In genomic region chr1:23013657-23014056, GRCh38 we compare ENCODE assay signal across 10 cellular contexts. TPM values are rescaled to one million over a fixed set of nuclear protein-coding genes. Genes with fewer than 3 reads are reported as not detected.
DNase-seq lines count a peak whose midpoint lies in the region; ATAC-seq, FAIRE-seq and TF ChIP-seq lines count a peak whose summit lies in the region.
"Had no signal": no experiment of that assay in that cellular context is flagged by ENCODE, and none has a peak within 500 bp of the region (broad histone marks: within the 10 kb centered on the region; RNA-seq: fewer than 3 reads in every experiment).

No MANE protein-coding gene starts in this region.

- H3K4me1 Mint-ChIP-seq in nephron, result no peaks in the 10 kb centered on the region
- H3K4me1 Mint-ChIP-seq in natural killer cell treated with Interleukin-12 subunit alpha and Interleukin-12 subunit beta and Interleukin-15 and Interleukin-18, amount 100 ng/mL, for 72 hours (ENCODE audit: low read depth in 2 of 2), result peaks cover 6 to 7% of the 10 kb centered on the region in 2 donors
- peaks cover 6% of the 10 kb centered on the region for H3K4me1 Mint-ChIP-seq in activated CD4-positive, alpha-beta memory T cell treated with anti-CD3 and anti-CD28 coated beads, Interleukin-2, amount 10 ng/mL, durations not matched to agents 7 days and 5 days

- ATAC-seq in natural killer cell treated with Interleukin-12 subunit alpha and Interleukin-12 subunit beta and Interleukin-15 and Interleukin-18, amount 100 ng/mL, for 72 hours, result no peak
- ATAC-seq in HG03520 (IDR thresholded peaks at IDR 0.05; ENCODE audit: unreplicated experiment), result no peak

- POLR2A ChIA-PET in activated CD4-positive, alpha-beta memory T cell treated with anti-CD3 and anti-CD28 coated beads, Interleukin-2, amount 10 ng/mL, durations not matched to agents 7 days and 5 days (lab: Charles Lee), result no interaction called here

- H3K9me3 Mint-ChIP-seq in nephron, result no peaks in the 10 kb centered on the region
- H3K9me3 Mint-ChIP-seq in natural killer cell treated with Interleukin-12 subunit alpha and Interleukin-12 subunit beta and Interleukin-15 and Interleukin-18, amount 100 ng/mL, for 72 hours, result no peaks in the 10 kb centered on the region
- H3K9me3 Mint-ChIP-seq in activated CD4-positive, alpha-beta memory T cell treated with anti-CD3 and anti-CD28 coated beads, Interleukin-2, amount 10 ng/mL, durations not matched to agents 7 days and 5 days, result no peaks in the 10 kb centered on the region

- no peak for TF ChIP-seq POLR2A in H54 (IDR thresholded peaks at IDR 0.05; ENCODE audit: low read depth, low read length)

- FAIRE-seq in H54 (lab: Jason Lieb, UNC), result no peak
- FAIRE-seq: TTC549 had no signal

- H3K27me3 Mint-ChIP-seq in nephron (ENCODE audit: low read depth), result peaks cover 4% of the 10 kb centered on the region
- H3K27me3 Mint-ChIP-seq in natural killer cell treated with Interleukin-12 subunit alpha and Interleukin-12 subunit beta and Interleukin-15 and Interleukin-18, amount 100 ng/mL, for 72 hours, result peaks cover 0 to 2% of the 10 kb centered on the region in 2 donors
- peaks cover 2% of the 10 kb centered on the region for H3K27me3 Mint-ChIP-seq in activated CD4-positive, alpha-beta memory T cell treated with anti-CD3 and anti-CD28 coated beads, Interleukin-2, amount 10 ng/mL, durations not matched to agents 7 days and 5 days

- H3K27ac Mint-ChIP-seq in nephron, result peak overlapping the region; percentile 4 to 37 (median 34)
- no peak overlapping the region for H3K27ac Mint-ChIP-seq in natural killer cell treated with Interleukin-12 subunit alpha and Interleukin-12 subunit beta and Interleukin-15 and Interleukin-18, amount 100 ng/mL, for 72 hours
- no peak overlapping the region for H3K27ac Mint-ChIP-seq in activated CD4-positive, alpha-beta memory T cell treated with anti-CD3 and anti-CD28 coated beads, Interleukin-2, amount 10 ng/mL, durations not matched to agents 7 days and 5 days

- no peak for TF ChIP-seq CTCF in nephron (IDR thresholded peaks at IDR 0.05; ENCODE audit: unreplicated experiment in 3 of 3)

- H3K4me3 Mint-ChIP-seq in nephron, result no peak overlapping the region
- H3K4me3 Mint-ChIP-seq in natural killer cell treated with Interleukin-12 subunit alpha and Interleukin-12 subunit beta and Interleukin-15 and Interleukin-18, amount 100 ng/mL, for 72 hours, result no peak overlapping the region
- H3K4me3 Mint-ChIP-seq in activated CD4-positive, alpha-beta memory T cell treated with anti-CD3 and anti-CD28 coated beads, Interleukin-2, amount 10 ng/mL, durations not matched to agents 7 days and 5 days, result no peak overlapping the region

- H3K36me3 Mint-ChIP-seq in nephron (ENCODE audit: low read depth), result no peaks in the 10 kb centered on the region
- no peaks in the 10 kb centered on the region for H3K36me3 Mint-ChIP-seq in natural killer cell treated with Interleukin-12 subunit alpha and Interleukin-12 subunit beta and Interleukin-15 and Interleukin-18, amount 100 ng/mL, for 72 hours
- no peaks in the 10 kb centered on the region for H3K36me3 Mint-ChIP-seq in activated CD4-positive, alpha-beta memory T cell treated with anti-CD3 and anti-CD28 coated beads, Interleukin-2, amount 10 ng/mL, durations not matched to agents 7 days and 5 days (ENCODE audit: low read depth)

- CTCF ChIA-PET in activated CD4-positive, alpha-beta memory T cell treated with anti-CD3 and anti-CD28 coated beads, Interleukin-2, amount 10 ng/mL, durations not matched to agents 7 days and 5 days (lab: Charles Lee), result no interaction called here

- DNase-seq in H54 (ENCODE audit: insufficient read length, low spot score) (peak; percentile 9), NCI-H2107 treated with DMSO at 0.1 percent for 48 hours (lab: John Stamatoyannopoulos, UW; ENCODE audit: unreplicated experiment) (peak; percentile 88), SK-N-DZ (ENCODE audit: low spot score) (peak; percentile 20), NCI-H1694 (lab: John Stamatoyannopoulos, UW) (no peak)
- no peak for DNase-seq in natural killer cell treated with Interleukin-12 subunit alpha and Interleukin-12 subunit beta and Interleukin-15 and Interleukin-18, amount 100 ng/mL, for 72 hours (ENCODE audit: low spot score)
- DNase-seq in activated CD4-positive, alpha-beta memory T cell treated with anti-CD3 and anti-CD28 coated beads, Interleukin-2, amount 10 ng/mL, durations not matched to agents 7 days and 5 days, result no peak

RNA-seq across cellular contexts. Expression of gene TEX46, which starts 2.0 kb away (rescaled TPM):
- not detected in 2 replicates for polyA plus RNA-seq in SK-N-DZ (2014; cell fraction: cytosol; rRNA removed)
- not detected in 2 replicates for polyA plus RNA-seq in SK-N-DZ (2014; cell fraction: nucleus; rRNA removed)
- total RNA-seq in natural killer cell treated with Interleukin-12 subunit alpha and Interleukin-12 subunit beta and Interleukin-15 and Interleukin-18, amount 100 ng/mL, for 72 hours, result not detected
- total RNA-seq in activated CD4-positive, alpha-beta memory T cell treated with anti-CD3 and anti-CD28 coated beads, Interleukin-2, amount 10 ng/mL, durations not matched to agents 7 days and 5 days, result not detected
- total RNA-seq: osteoblast had no signal

RNA-seq across cellular contexts. Expression of gene KDM1A, which starts 5.6 kb away (rescaled TPM):
- polyA plus RNA-seq in SK-N-DZ (2014; cell fraction: cytosol; rRNA removed), result 353 and 378 TPM in 2 replicates
- 274 and 286 TPM in 2 replicates for polyA plus RNA-seq in SK-N-DZ (2014; cell fraction: nucleus; rRNA removed)
- total RNA-seq in natural killer cell treated with Interleukin-12 subunit alpha and Interleukin-12 subunit beta and Interleukin-15 and Interleukin-18, amount 100 ng/mL, for 72 hours, result 10 to 100 TPM; 48.9 to 69.1 TPM
- 10 to 100 TPM; 50.6 to 51.6 TPM for total RNA-seq in activated CD4-positive, alpha-beta memory T cell treated with anti-CD3 and anti-CD28 coated beads, Interleukin-2, amount 10 ng/mL, durations not matched to agents 7 days and 5 days

RNA-seq across cellular contexts. Expression of gene LACTBL1, which starts 41.0 kb away (rescaled TPM):
- polyA plus RNA-seq in SK-N-DZ (2014; cell fraction: cytosol; rRNA removed), result not detected in 2 replicates
- polyA plus RNA-seq in SK-N-DZ (2014; cell fraction: nucleus; rRNA removed), result not detected in 2 replicates
- not detected for total RNA-seq in natural killer cell treated with Interleukin-12 subunit alpha and Interleukin-12 subunit beta and Interleukin-15 and Interleukin-18, amount 100 ng/mL, for 72 hours
- not detected for total RNA-seq in activated CD4-positive, alpha-beta memory T cell treated with anti-CD3 and anti-CD28 coated beads, Interleukin-2, amount 10 ng/mL, durations not matched to agents 7 days and 5 days
- total RNA-seq: osteoblast had no signal

Comparison
In these comparisons a context has a peak if more than half of its experiments do, and no peak if none do; other contexts are left out.
1. DNase-seq: peak in H54 (single experiment), NCI-H2107 treated with DMSO at 0.1 percent for 48 hours (single experiment) and SK-N-DZ (single experiment); none in NCI-H1694 (single experiment), natural killer cell treated with Interleukin-12 subunit alpha and Interleukin-12 subunit beta and Interleukin-15 and Interleukin-18, amount 100 ng/mL, for 72 hours (single experiment) and activated CD4-positive, alpha-beta memory T cell treated with anti-CD3 and anti-CD28 coated beads, Interleukin-2, amount 10 ng/mL, durations not matched to agents 7 days and 5 days (single experiment).
2. H3K27ac Mint-ChIP-seq: peak in nephron (3 of 3); none in natural killer cell treated with Interleukin-12 subunit alpha and Interleukin-12 subunit beta and Interleukin-15 and Interleukin-18, amount 100 ng/mL, for 72 hours (0 of 2) and activated CD4-positive, alpha-beta memory T cell treated with anti-CD3 and anti-CD28 coated beads, Interleukin-2, amount 10 ng/mL, durations not matched to agents 7 days and 5 days (single experiment).